ENCODE assay signal across 18 cellular contexts in genomic region chr7:15648461-15648961, GRCh38. TPM values are rescaled to one million over a fixed set of nuclear protein-coding genes. Genes with fewer than 3 reads are reported as not detected.
A peak's percentile ranks its signal among the peaks of the same experiment; 100 is the strongest.
DNase-seq lines count a peak whose midpoint lies in the region; ATAC-seq and TF ChIP-seq lines count a peak whose summit lies in the region.
"Had no signal": no experiment of that assay in that cellular context is flagged by ENCODE, and none has a peak within 500 bp of the region (broad histone marks: within the 10 kb centered on the region; RNA-seq: fewer than 3 reads in every experiment).

No MANE protein-coding gene starts in this region.

- H3K27me3 ChIP-seq in right cardiac atrium (ENCODE audit: control insufficient read depth, insufficient read depth), result no peaks in the 10 kb centered on the region
- H3K27me3 ChIP-seq in esophagus muscularis mucosa, result no peaks in the 10 kb centered on the region
- no peaks in the 10 kb centered on the region for H3K27me3 ChIP-seq in neuron (ENCODE audit: insufficient read depth, low read length)
- H3K27me3 ChIP-seq in uterus, result no peaks in the 10 kb centered on the region

- intact Hi-C loops in right cardiac atrium (cut with DNase I), result no loop called here
- intact Hi-C loops in Right ventricle myocardium inferior (cut with DNase I), result no loop called here
- intact Hi-C loops in esophagus muscularis mucosa (cut with DNase I), result no loop called here
- intact Hi-C loops in uterus (cut with DNase I; ENCODE audit: low total_unique reads), result no loop called here

- H3K4me1 ChIP-seq in right cardiac atrium (ENCODE audit: control insufficient read depth, insufficient read depth, low read length) (peaks cover 2% of the 10 kb centered on the region), esophagus muscularis mucosa (peaks cover 10 to 25% (median 17%) of the 10 kb centered on the region in 4 donors), neuron (ENCODE audit: insufficient read depth, low read length) (peaks cover 2% of the 10 kb centered on the region), uterus (no peaks in the 10 kb centered on the region)
- H3K4me1 ChIP-seq: A549 had no signal

- peak overlapping the region; percentile 61 for H2AFZ ChIP-seq in neuron (ENCODE audit: low read depth, low read length)
- H2AFZ ChIP-seq: GM23248 had no signal

- H3K4me3 ChIP-seq in right cardiac atrium (ENCODE audit: low read length) (peak overlapping the region; percentile 28), esophagus muscularis mucosa (peak overlapping the region in 3 of 4 donors; percentile 25 to 35 (median 30)), neuron (ENCODE audit: low read length) (no peak overlapping the region), uterus (no peak overlapping the region)
- H3K4me3 ChIP-seq: A549, GM23248 had no signal

- no peak for ATAC-seq in right cardiac atrium
- no peak for ATAC-seq in Right ventricle myocardium inferior
- no peak for ATAC-seq in HG03196 (IDR thresholded peaks at IDR 0.05; ENCODE audit: unreplicated experiment)
- ATAC-seq: A549; activated CD8-positive, alpha-beta T cell treated with anti-CD3 and anti-CD28 coated beads for 36 hours; stimulated activated effector memory CD8-positive, alpha-beta T cell treated with anti-CD3 and anti-CD28 coated beads, Interleukin-12 subunit alpha, Interleukin-12 subunit beta, amount 100 ng/mL, for 72 hours had no signal

- H3K27ac ChIP-seq in right cardiac atrium (ENCODE audit: low read length) (no peak overlapping the region), esophagus muscularis mucosa (replicated peaks in 1 of 4) (peak overlapping the region; percentile 16 to 56 (median 30)), uterus (peak overlapping the region; percentile 62 to 66)
- H3K27ac ChIP-seq: A549, GM23248 had no signal

- H3K36me3 ChIP-seq in esophagus muscularis mucosa (no peaks in the 10 kb centered on the region), neuron (ENCODE audit: insufficient read depth, low read length) (no peaks in the 10 kb centered on the region), uterus (no peaks in the 10 kb centered on the region)

- no peak for DNase-seq in right cardiac atrium
- no peak for DNase-seq in Right ventricle myocardium inferior (ENCODE audit: missing footprints)
- no peak for DNase-seq in esophagus muscularis mucosa (ENCODE audit: extremely low spot score)
- no peak for DNase-seq in uterus
- DNase-seq in activated CD8-positive, alpha-beta memory T cell treated with anti-CD3 and anti-CD28 coated beads, Interleukin-2, amount 50 U/mL, for 48 hours, result no peak
- no peak for DNase-seq in GM19238 (ENCODE audit: insufficient read length, low spot score)
- DNase-seq: activated CD8-positive, alpha-beta T cell treated with anti-CD3 and anti-CD28 coated beads for 36 hours; GM23248; kidney; NCI-H1105; small intestine had no signal

- WGBS in right cardiac atrium, result 55% methylated on average over 5 of the region's 5 CpGs
- WGBS in esophagus muscularis mucosa, result 14% methylated on average over 5 of the region's 5 CpGs

- TF ChIP-seq CTCF in esophagus muscularis mucosa (IDR thresholded peaks at IDR 0.05) (no peak), uterus (IDR thresholded peaks at IDR 0.05) (no peak)

- no peak for TF ChIP-seq EP300 in esophagus muscularis mucosa (IDR thresholded peaks at IDR 0.05)

- TF ChIP-seq POLR2A in esophagus muscularis mucosa (IDR thresholded peaks at IDR 0.05; ENCODE audit: low read depth) (no peak), uterus (IDR thresholded peaks at IDR 0.05) (no peak)

- H3K9me3 ChIP-seq in right cardiac atrium (ENCODE audit: control insufficient read depth, low read length) (no peaks in the 10 kb centered on the region), esophagus muscularis mucosa (no peaks in the 10 kb centered on the region), neuron (ENCODE audit: low read length) (no peaks in the 10 kb centered on the region), uterus (no peaks in the 10 kb centered on the region)
- H3K9me3 ChIP-seq: A549 had no signal

RNA-seq across cellular contexts. Expression of gene MEOX2, which starts 38.0 kb away (rescaled TPM):
- total RNA-seq in right cardiac atrium (1 to 10 TPM; 3.1 to 8.4 (median 5.8) TPM), Right ventricle myocardium inferior (9.0 TPM), esophagus muscularis mucosa (10 to 100 TPM in 3 of 4 donors, 1 to 10 TPM in 1; 3.6 to 32.3 (median 13.0) TPM), uterus (10 to 100 TPM in 1 of 4 donors, 1 to 10 TPM in 2, under 1 TPM in 1; 0.51 to 16.9 (median 5.7) TPM)
- 7.3 TPM for polyA plus RNA-seq in right cardiac atrium
- total RNA-seq: activated CD8-positive, alpha-beta T cell treated with anti-CD3 and anti-CD28 coated beads for 36 hours; activated T-helper 1 cell treated with anti-CD3 and anti-CD28 coated beads, Interleukin-12 subunit alpha, Interleukin-12 subunit beta, Interleukin-2, Interleukin-4 antibody, amounts not matched to agents 30 ng/mL and 10 ng/mL and 1 ng/mL, durations not matched to agents 14 hours and 24 hours and 36 hours; Daoy; GM23248; mononuclear cell had no signal
- polyA plus RNA-seq: A549, GM23248 had no signal

Comparison
In these comparisons a context has a peak if more than half of its experiments do, and no peak if none do; other contexts are left out.
1. H3K4me3 ChIP-seq: peak in right cardiac atrium (single experiment) and esophagus muscularis mucosa (3 of 4); none in neuron (single experiment) and uterus (0 of 2).